In genomic region chr1:41381691-41382530, GRCh38 we compare ENCODE assay signal across 8 cellular contexts. TPM values are rescaled to one million over a fixed set of nuclear protein-coding genes. Genes with fewer than 3 reads are reported as not detected.
DNase-seq lines count a peak whose midpoint lies in the region; FAIRE-seq and TF ChIP-seq lines count a peak whose summit lies in the region.
"Had no signal": no experiment of that assay in that cellular context is flagged by ENCODE, and none has a peak within 500 bp of the region (broad histone marks: within the 10 kb centered on the region; RNA-seq: fewer than 3 reads in every experiment).

No MANE protein-coding gene starts in this region.

- intact Hi-C loops in endothelial cell of umbilical vein (cut with micrococcal nuclease): loop anchor here (1.0 kb wide), 1 partner anchor 21 kb away; the partner anchor contains the start of gene FOXO6

- no peak for FAIRE-seq in endothelial cell of umbilical vein (lab: Jason Lieb, UNC)

- no peaks in the 10 kb centered on the region for H3K9me3 ChIP-seq in WERI-Rb-1 (ENCODE audit: severe bottlenecking)
- H3K9me3 ChIP-seq in endothelial cell of umbilical vein (replicated peaks; ENCODE audit: control insufficient read depth, insufficient read depth, low read length): no peaks in the 10 kb centered on the region

- H3K27me3 ChIP-seq in WERI-Rb-1 (ENCODE audit: insufficient read depth, low read depth, severe bottlenecking): no peaks in the 10 kb centered on the region
- H3K27me3 ChIP-seq in endothelial cell of umbilical vein (ENCODE audit: control insufficient read depth in 2 of 2, insufficient read depth in 2 of 2, low read length in 2 of 2): peaks cover 6 to 17% of the 10 kb centered on the region in 2 experiments

- no peak for TF ChIP-seq CTCF in WERI-Rb-1 (IDR thresholded peaks at IDR 0.05; ENCODE audit: low read depth, low read length)
- no peak for TF ChIP-seq CTCF in endothelial cell of umbilical vein (IDR thresholded peaks at IDR 0.05; ENCODE audit: extremely low read depth in 1 of 2, insufficient read depth in 1 of 2, low read depth in 1 of 2, low read length in 2 of 2)

- dilution Hi-C loops in endothelial cell of umbilical vein (cut with MboI; ENCODE audit: extremely low pct_ligation_motif_present, low sequenced_read_pairs): no loop called here

- POLR2A ChIA-PET in endothelial cell of umbilical vein (lab: Charles Lee): no interaction called here

- TF ChIP-seq POLR2A in endothelial cell of umbilical vein (IDR thresholded peaks at IDR 0.05; ENCODE audit: low read depth, low read length): peak; percentile 37

- H3K4me3 ChIP-seq in WERI-Rb-1 (ENCODE audit: low read depth, low read length) (no peak overlapping the region), endothelial cell of umbilical vein (replicated peaks in 1 of 3; ENCODE audit: insufficient read depth in 1 of 3, low read depth in 1 of 3, low read length in 3 of 3) (peak overlapping the region; percentile 35 to 40 (median 38))

- BruUV-seq in endothelial cell of umbilical vein (replicated peaks; lab: Mats Ljungman, UMichigan): no TSS peak

- H3K9ac ChIP-seq in endothelial cell of umbilical vein (replicated peaks; ENCODE audit: extremely low read depth, insufficient read depth, low read length): peak overlapping the region; percentile 58

- no peaks in the 10 kb centered on the region for H4K20me1 ChIP-seq in endothelial cell of umbilical vein (replicated peaks; ENCODE audit: control insufficient read depth, extremely low read depth, insufficient read depth, low read length)

- CTCF ChIA-PET in endothelial cell of umbilical vein (lab: Charles Lee): interaction anchor here (0.6 to 1.9 kb wide), 9 partner anchors 9 to 99 kb away, joined by 3 to 9 read pairs (median 4); partner anchors contain the start of gene FOXO6

- H3K79me2 ChIP-seq in endothelial cell of umbilical vein (ENCODE audit: control insufficient read depth, insufficient read depth, low read length): no peaks in the 10 kb centered on the region

- peak overlapping the region; percentile 59 for H3K4me2 ChIP-seq in endothelial cell of umbilical vein (ENCODE audit: insufficient read depth, low read length)

- peak overlapping the region; percentile 82 for H3K27ac ChIP-seq in WERI-Rb-1
- H3K27ac ChIP-seq in endothelial cell of umbilical vein (ENCODE audit: insufficient read depth, low read depth, low read length): peak overlapping the region; percentile 64

- peak; percentile 67 for DNase-seq in HK-2 (ENCODE audit: unreplicated experiment)
- no peak for DNase-seq in WERI-Rb-1
- DNase-seq in endothelial cell of umbilical vein (ENCODE audit: low read depth, low spot score): peak; percentile 17
- peak; percentile 50 for DNase-seq in mucosa of gallbladder (ENCODE audit: low spot score)
- DNase-seq in amniotic stem cell (lab: John Stamatoyannopoulos, UW): no peak
- DNase-seq in NCI-H446 (lab: John Stamatoyannopoulos, UW): no peak
- no peak for DNase-seq in NK-92 treated with Interleukin-12 subunit alpha and Interleukin-12 subunit beta, amount 100 ng/mL, for 24 hours (lab: John Stamatoyannopoulos, UW)

- no peaks in the 10 kb centered on the region for H3K9me1 ChIP-seq in endothelial cell of umbilical vein (replicated peaks; ENCODE audit: control insufficient read depth, extremely low read depth, insufficient read depth, low read length)

- peaks cover 2% of the 10 kb centered on the region for H3K4me1 ChIP-seq in endothelial cell of umbilical vein (ENCODE audit: control insufficient read depth, extremely low read depth, insufficient read depth, low read length)

- H3K36me3 ChIP-seq in WERI-Rb-1 (peaks cover 36% of the 10 kb centered on the region), endothelial cell of umbilical vein (ENCODE audit: control insufficient read depth in 2 of 2, extremely low read depth in 1 of 2, insufficient read depth in 2 of 2, low read length in 2 of 2) (no peaks in the 10 kb centered on the region)

- peak overlapping the region; percentile 78 for H2AFZ ChIP-seq in endothelial cell of umbilical vein (ENCODE audit: low read depth, low read length)

TF ChIP-seq in endothelial cell of umbilical vein, 7 proteins besides CTCF, POLR2A, EP300 and RAD21:
- TF ChIP-seq GATA2 (IDR thresholded peaks at IDR 0.05; ENCODE audit: insufficient read depth, insufficient read length, low read depth, low read length) (no peak), POLR2AphosphoS5 (IDR thresholded peaks at IDR 0.05; ENCODE audit: insufficient read depth, low read depth, low read length) (peak; percentile 56), JUN (IDR thresholded peaks at IDR 0.05; ENCODE audit: borderline replicate concordance, insufficient read depth, insufficient read length, low read depth) (no peak), MYC (IDR thresholded peaks at IDR 0.05; ENCODE audit: low read depth, low read length) (no peak), EZH2 (IDR thresholded peaks at IDR 0.05; ENCODE audit: borderline replicate concordance, low read depth, low read length, severe bottlenecking) (peak; percentile 5)

RNA-seq across cellular contexts. Expression of gene FOXO6, which starts 20.7 kb away (rescaled TPM):
- 0.18 and 0.38 TPM in 2 replicates for total RNA-seq in endothelial cell of umbilical vein
- 0.04 and 0.05 TPM in 2 replicates for polyA plus RNA-seq in endothelial cell of umbilical vein
- 0.04 TPM in 1 of 2 replicates, not detected in the other for polyA plus RNA-seq in endothelial cell of umbilical vein (2011; cell fraction: cytosol; rRNA removed)
- 0.05 TPM in 1 of 2 replicates, not detected in the other for polyA plus RNA-seq in endothelial cell of umbilical vein (2011; cell fraction: nucleus; rRNA removed)
- 0.15 and 0.50 TPM in 2 replicates for polyA plus RNA-seq in endothelial cell of umbilical vein (2012)
- 0.19 TPM in 1 of 2 replicates, not detected in the other for polyA minus RNA-seq in endothelial cell of umbilical vein
- polyA minus RNA-seq in endothelial cell of umbilical vein (2011; cell fraction: cytosol; rRNA and poly(A)+ RNA removed): 0.82 TPM
- 0.43 TPM in 1 of 2 replicates, not detected in the other for polyA minus RNA-seq in endothelial cell of umbilical vein (2011; cell fraction: nucleus; rRNA and poly(A)+ RNA removed)
- total RNA-seq in mucosa of gallbladder: 10.0 TPM
- total RNA-seq: T-helper 1 cell treated with Interleukin-12 subunit alpha and Interleukin-12 subunit beta and Interleukin-4 antibody, amounts not matched to agents 30 ng/mL and 1 ng/mL, for 36 hours had no signal

Comparison
In these comparisons a context has a peak if more than half of its experiments do, and no peak if none do; other contexts are left out.
1. DNase-seq: peak in HK-2 (single experiment), endothelial cell of umbilical vein (single experiment) and mucosa of gallbladder (single experiment); none in WERI-Rb-1 (single experiment), amniotic stem cell (single experiment), NCI-H446 (0 of 2) and NK-92 treated with Interleukin-12 subunit alpha and Interleukin-12 subunit beta, amount 100 ng/mL, for 24 hours (single experiment).